Comparison of ENCODE assay signal across 27 cellular contexts in the genomic region with DNA sequence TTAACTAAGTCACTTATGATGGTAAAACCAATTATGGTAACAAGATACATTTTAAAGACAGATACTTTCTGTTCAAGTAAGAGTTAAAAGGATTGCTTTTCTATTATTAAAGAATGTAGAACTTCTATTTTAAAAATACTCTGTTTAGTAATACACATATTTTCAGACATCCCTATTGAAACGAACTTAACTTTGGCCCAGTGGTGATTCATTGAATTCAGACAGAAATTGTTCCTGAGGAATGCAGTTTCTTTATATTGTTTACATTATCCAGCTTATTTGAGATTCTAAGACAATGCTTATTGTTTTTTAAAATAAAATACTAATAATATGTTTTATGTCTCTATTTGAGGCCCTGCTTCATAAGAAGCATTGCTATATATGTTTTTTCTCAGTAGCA.
DNase-seq lines count a peak whose midpoint lies in the region; ATAC-seq lines count a peak whose summit lies in the region.
"Had no signal": no experiment of that assay in that cellular context is flagged by ENCODE, and none has a peak within 500 bp of the region (broad histone marks: within the 10 kb centered on the region; RNA-seq: fewer than 3 reads in every experiment).

No MANE protein-coding gene starts in this region.

- no peak for ATAC-seq in HG02610 (IDR thresholded peaks at IDR 0.05; ENCODE audit: unreplicated experiment)
- ATAC-seq: activated T-cell treated with anti-CD3 and anti-CD28 coated beads, Interleukin-2, amount 50 U/mL, for 4 hours; HCT116; HepG2; naive thymus-derived CD8-positive, alpha-beta T cell had no signal

- no peaks in the 10 kb centered on the region for H3K9me3 ChIP-seq in SJSA1 (replicated peaks)
- H3K9me3 ChIP-seq: transverse colon had no signal

- H3K4me1 ChIP-seq in SJSA1 (replicated peaks) = peaks cover 45% of the 10 kb centered on the region
- H3K4me1 ChIP-seq: BLaER1, transverse colon had no signal

- DNase-seq in EL (peak; percentile 59), SJSA1 (ENCODE audit: low read depth in 1 of 2, low spot score in 2 of 2) (peak in 1 of 2 experiments; percentile 67), fibroblast of gingiva (ENCODE audit: low read depth) (peak; percentile 39), non-pigmented ciliary epithelial cell (ENCODE audit: low read depth) (peak; percentile 49), NCI-H2171 treated with DMSO at 0.1 percent for 48 hours (lab: John Stamatoyannopoulos, UW) (no peak), cerebellar cortex (ENCODE audit: low spot score) (no peak), MV-4-11 (lab: John Stamatoyannopoulos, UW) (no peak)
- DNase-seq: activated CD4-positive, alpha-beta T cell treated with anti-CD3 and anti-CD28 coated beads, Interleukin-2, amount 10 ng/mL, durations not matched to agents 24 days and 14 days; activated T-cell treated with anti-CD3 and anti-CD28 coated beads, Interleukin-2, amount 50 U/mL, for 4 hours; cortex of kidney; DMS53; glutamatergic neuron; Kasumi-1; kidney; naive thymus-derived CD8-positive, alpha-beta T cell; NCI-H1048; NCI-H1694 treated with DMSO at 0.1 percent for 48 hours; NCI-H2171; NCI-H524 treated with DMSO at 0.1 percent for 48 hours; NK-92 treated with Interleukin-12 subunit alpha and Interleukin-12 subunit beta, amount 100 ng/mL, for 24 hours; SHP77 treated with DMSO at 0.1 percent for 48 hours; transverse colon had no signal

- peak overlapping the region; percentile 87 for H3K27ac ChIP-seq in SJSA1
- H3K27ac ChIP-seq: BLaER1, cardiac muscle cell, transverse colon had no signal

- H3K27me3 ChIP-seq in SJSA1 (replicated peaks) = no peaks in the 10 kb centered on the region
- H3K27me3 ChIP-seq: BLaER1, cardiac muscle cell, transverse colon had no signal

- H3K4me3 ChIP-seq in SJSA1 = no peak overlapping the region
- H3K4me3 ChIP-seq: BLaER1, cardiac muscle cell, transverse colon had no signal

- no peaks in the 10 kb centered on the region for H3K36me3 ChIP-seq in SJSA1
- H3K36me3 ChIP-seq: BLaER1, cardiac muscle cell, transverse colon had no signal

Comparison
In these comparisons a context has a peak if more than half of its experiments do, and no peak if none do; other contexts are left out.
1. DNase-seq: peak in EL (single experiment), fibroblast of gingiva (single experiment) and non-pigmented ciliary epithelial cell (single experiment); none in NCI-H2171 treated with DMSO at 0.1 percent for 48 hours (single experiment), cerebellar cortex (single experiment) and MV-4-11 (single experiment).